Comparison of ENCODE assay signal across 1 cellular context in genomic region chr5:38051711-38052508, GRCh38.
TF ChIP-seq lines count a peak whose summit lies in the region.

No MANE protein-coding gene starts in this region.

TF ChIP-seq in K562, 482 proteins besides CTCF, POLR2A, EP300 and RAD21 (continued from another document):
- no peak for TF ChIP-seq ZNF239 (CRISPR knock-in tag; IDR thresholded peaks at IDR 0.05)
- TF ChIP-seq ZNF431 (CRISPR knock-in tag; IDR thresholded peaks at IDR 0.05), result no peak
- no peak for TF ChIP-seq MEF2A (IDR thresholded peaks at IDR 0.05; ENCODE audit: control insufficient read depth, low read depth, low read length)
- no peak for TF ChIP-seq POLR3A (IDR thresholded peaks at IDR 0.05; ENCODE audit: borderline replicate concordance, extremely low read depth, insufficient read depth, insufficient read length)
- no peak for TF ChIP-seq COPS2 (conservative IDR thresholded peaks at IDR 0.05)
- no peak for TF ChIP-seq ZNF586 (CRISPR knock-in tag; conservative IDR thresholded peaks at IDR 0.05)
- peak; percentile 39; the same call in 1 of the 2 replicates for TF ChIP-seq MAFF (IDR thresholded peaks at IDR 0.05; ENCODE audit: low read length)
- TF ChIP-seq MTA3 (IDR thresholded peaks at IDR 0.05; ENCODE audit: borderline replicate concordance), result no peak
- no peak for TF ChIP-seq CUX1 (CRISPR knock-in tag; IDR thresholded peaks at IDR 0.05)
- TF ChIP-seq ZNF263 (CRISPR knock-in tag; IDR thresholded peaks at IDR 0.05; ENCODE audit: borderline replicate concordance), result no peak
- TF ChIP-seq JUN (IDR thresholded peaks at IDR 0.05; ENCODE audit: borderline replicate concordance, low read depth, low read length), result no peak
- TF ChIP-seq JUN (CRISPR knock-in tag; IDR thresholded peaks at IDR 0.05; ENCODE audit: borderline replicate concordance), result no peak
- TF ChIP-seq RBBP5 (IDR thresholded peaks at IDR 0.05; ENCODE audit: borderline replicate concordance, insufficient read depth, low read length, poor library complexity, severe bottlenecking), result no peak
- TF ChIP-seq ZFPM2 (CRISPR knock-in tag; IDR thresholded peaks at IDR 0.05), result no peak
- TF ChIP-seq, protein P1, sequence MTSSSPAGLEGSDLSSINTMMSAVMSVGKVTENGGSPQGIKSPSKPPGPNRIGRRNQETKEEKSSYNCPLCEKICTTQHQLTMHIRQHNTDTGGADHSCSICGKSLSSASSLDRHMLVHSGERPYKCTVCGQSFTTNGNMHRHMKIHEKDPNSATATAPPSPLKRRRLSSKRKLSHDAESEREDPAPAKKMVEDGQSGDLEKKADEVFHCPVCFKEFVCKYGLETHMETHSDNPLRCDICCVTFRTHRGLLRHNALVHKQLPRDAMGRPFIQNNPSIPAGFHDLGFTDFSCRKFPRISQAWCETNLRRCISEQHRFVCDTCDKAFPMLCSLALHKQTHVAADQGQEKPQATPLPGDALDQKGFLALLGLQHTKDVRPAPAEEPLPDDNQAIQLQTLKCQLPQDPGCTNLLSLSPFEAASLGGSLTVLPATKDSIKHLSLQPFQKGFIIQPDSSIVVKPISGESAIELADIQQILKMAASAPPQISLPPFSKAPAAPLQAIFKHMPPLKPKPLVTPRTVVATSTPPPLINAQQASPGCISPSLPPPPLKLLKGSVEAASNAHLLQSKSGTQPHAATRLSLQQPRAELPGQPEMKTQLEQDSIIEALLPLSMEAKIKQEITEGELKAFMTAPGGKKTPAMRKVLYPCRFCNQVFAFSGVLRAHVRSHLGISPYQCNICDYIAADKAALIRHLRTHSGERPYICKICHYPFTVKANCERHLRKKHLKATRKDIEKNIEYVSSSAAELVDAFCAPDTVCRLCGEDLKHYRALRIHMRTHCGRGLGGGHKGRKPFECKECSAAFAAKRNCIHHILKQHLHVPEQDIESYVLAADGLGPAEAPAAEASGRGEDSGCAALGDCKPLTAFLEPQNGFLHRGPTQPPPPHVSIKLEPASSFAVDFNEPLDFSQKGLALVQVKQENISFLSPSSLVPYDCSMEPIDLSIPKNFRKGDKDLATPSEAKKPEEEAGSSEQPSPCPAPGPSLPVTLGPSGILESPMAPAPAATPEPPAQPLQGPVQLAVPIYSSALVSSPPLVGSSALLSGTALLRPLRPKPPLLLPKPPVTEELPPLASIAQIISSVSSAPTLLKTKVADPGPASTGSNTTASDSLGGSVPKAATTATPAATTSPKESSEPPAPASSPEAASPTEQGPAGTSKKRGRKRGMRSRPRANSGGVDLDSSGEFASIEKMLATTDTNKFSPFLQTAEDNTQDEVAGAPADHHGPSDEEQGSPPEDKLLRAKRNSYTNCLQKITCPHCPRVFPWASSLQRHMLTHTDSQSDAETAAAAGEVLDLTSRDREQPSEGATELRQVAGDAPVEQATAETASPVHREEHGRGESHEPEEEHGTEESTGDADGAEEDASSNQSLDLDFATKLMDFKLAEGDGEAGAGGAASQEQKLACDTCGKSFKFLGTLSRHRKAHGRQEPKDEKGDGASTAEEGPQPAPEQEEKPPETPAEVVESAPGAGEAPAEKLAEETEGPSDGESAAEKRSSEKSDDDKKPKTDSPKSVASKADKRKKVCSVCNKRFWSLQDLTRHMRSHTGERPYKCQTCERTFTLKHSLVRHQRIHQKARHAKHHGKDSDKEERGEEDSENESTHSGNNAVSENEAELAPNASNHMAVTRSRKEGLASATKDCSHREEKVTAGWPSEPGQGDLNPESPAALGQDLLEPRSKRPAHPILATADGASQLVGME (CRISPR knock-in tag; IDR thresholded peaks at IDR 0.05), result no peak
- TF ChIP-seq PTTG1 (tag; IDR thresholded peaks at IDR 0.05; ENCODE audit: low read depth), result no peak
- TF ChIP-seq SRSF9 (IDR thresholded peaks at IDR 0.05; ENCODE audit: borderline replicate concordance, low read depth, low read length), result no peak
- no peak for TF ChIP-seq PHF8 (IDR thresholded peaks at IDR 0.05; ENCODE audit: borderline replicate concordance, low read length)
- TF ChIP-seq RBM22 (IDR thresholded peaks at IDR 0.05; ENCODE audit: low read depth, low read length, poor library complexity, severe bottlenecking), result no peak
- no peak for TF ChIP-seq ZBTB2 (IDR thresholded peaks at IDR 0.05)
- no peak for TF ChIP-seq ZNF79 (CRISPR knock-in tag; IDR thresholded peaks at IDR 0.05; ENCODE audit: low read depth)
